In the genomic region with DNA sequence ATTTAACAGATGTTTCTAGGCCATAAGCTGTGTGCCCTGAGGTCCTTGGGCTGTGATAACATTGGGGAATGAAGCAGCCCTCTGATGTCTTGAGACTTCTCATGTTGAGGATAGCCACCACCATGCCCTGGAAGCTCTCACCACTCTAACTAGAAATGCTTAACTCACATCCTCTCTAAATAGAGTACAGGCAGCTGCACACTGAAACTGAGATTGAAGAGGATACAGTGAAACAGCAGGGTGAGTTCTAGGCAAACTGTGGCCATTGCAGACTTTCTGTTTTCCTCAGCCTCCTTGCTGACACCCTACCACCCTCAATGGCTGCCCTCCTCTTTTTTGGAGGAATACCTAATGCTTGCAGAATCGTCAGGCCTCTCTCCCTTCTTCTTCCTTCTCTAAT, we compare ENCODE assay signal across 1 cellular context.
TF ChIP-seq lines count a peak whose summit lies in the region.

No MANE protein-coding gene starts in this region.

TF ChIP-seq in GM12878, 131 proteins besides CTCF, POLR2A, EP300 and RAD21 (continued from another document):
- TF ChIP-seq, protein P1, sequence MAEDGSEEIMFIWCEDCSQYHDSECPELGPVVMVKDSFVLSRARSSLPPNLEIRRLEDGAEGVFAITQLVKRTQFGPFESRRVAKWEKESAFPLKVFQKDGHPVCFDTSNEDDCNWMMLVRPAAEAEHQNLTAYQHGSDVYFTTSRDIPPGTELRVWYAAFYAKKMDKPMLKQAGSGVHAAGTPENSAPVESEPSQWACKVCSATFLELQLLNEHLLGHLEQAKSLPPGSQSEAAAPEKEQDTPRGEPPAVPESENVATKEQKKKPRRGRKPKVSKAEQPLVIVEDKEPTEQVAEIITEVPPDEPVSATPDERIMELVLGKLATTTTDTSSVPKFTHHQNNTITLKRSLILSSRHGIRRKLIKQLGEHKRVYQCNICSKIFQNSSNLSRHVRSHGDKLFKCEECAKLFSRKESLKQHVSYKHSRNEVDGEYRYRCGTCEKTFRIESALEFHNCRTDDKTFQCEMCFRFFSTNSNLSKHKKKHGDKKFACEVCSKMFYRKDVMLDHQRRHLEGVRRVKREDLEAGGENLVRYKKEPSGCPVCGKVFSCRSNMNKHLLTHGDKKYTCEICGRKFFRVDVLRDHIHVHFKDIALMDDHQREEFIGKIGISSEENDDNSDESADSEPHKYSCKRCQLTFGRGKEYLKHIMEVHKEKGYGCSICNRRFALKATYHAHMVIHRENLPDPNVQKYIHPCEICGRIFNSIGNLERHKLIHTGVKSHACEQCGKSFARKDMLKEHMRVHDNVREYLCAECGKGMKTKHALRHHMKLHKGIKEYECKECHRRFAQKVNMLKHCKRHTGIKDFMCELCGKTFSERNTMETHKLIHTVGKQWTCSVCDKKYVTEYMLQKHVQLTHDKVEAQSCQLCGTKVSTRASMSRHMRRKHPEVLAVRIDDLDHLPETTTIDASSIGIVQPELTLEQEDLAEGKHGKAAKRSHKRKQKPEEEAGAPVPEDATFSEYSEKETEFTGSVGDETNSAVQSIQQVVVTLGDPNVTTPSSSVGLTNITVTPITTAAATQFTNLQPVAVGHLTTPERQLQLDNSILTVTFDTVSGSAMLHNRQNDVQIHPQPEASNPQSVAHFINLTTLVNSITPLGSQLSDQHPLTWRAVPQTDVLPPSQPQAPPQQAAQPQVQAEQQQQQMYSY (CRISPR knock-in tag; IDR thresholded peaks at IDR 0.05): no peak
- TF ChIP-seq, protein P2, sequence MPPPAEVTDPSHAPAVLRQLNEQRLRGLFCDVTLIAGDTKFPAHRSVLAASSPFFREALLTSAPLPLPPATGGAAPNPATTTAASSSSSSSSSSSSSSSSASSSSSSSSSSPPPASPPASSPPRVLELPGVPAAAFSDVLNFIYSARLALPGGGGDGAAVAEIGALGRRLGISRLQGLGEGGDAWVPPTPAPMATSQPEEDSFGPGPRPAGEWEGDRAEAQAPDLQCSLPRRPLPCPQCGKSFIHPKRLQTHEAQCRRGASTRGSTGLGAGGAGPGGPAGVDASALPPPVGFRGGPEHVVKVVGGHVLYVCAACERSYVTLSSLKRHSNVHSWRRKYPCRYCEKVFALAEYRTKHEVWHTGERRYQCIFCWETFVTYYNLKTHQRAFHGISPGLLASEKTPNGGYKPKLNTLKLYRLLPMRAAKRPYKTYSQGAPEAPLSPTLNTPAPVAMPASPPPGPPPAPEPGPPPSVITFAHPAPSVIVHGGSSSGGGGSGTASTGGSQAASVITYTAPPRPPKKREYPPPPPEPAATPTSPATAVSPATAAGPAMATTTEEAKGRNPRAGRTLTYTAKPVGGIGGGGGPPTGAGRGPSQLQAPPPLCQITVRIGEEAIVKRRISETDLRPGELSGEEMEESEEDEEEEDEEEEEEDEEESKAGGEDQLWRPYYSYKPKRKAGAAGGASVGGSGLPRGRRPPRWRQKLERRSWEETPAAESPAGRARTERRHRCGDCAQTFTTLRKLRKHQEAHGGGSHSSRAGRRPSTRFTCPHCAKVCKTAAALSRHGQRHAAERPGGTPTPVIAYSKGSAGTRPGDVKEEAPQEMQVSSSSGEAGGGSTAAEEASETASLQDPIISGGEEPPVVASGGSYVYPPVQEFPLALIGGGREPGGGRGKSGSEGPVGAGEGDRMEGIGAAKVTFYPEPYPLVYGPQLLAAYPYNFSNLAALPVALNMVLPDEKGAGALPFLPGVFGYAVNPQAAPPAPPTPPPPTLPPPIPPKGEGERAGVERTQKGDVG (CRISPR knock-in tag; IDR thresholded peaks at IDR 0.05): no peak
- TF ChIP-seq, protein P3, sequence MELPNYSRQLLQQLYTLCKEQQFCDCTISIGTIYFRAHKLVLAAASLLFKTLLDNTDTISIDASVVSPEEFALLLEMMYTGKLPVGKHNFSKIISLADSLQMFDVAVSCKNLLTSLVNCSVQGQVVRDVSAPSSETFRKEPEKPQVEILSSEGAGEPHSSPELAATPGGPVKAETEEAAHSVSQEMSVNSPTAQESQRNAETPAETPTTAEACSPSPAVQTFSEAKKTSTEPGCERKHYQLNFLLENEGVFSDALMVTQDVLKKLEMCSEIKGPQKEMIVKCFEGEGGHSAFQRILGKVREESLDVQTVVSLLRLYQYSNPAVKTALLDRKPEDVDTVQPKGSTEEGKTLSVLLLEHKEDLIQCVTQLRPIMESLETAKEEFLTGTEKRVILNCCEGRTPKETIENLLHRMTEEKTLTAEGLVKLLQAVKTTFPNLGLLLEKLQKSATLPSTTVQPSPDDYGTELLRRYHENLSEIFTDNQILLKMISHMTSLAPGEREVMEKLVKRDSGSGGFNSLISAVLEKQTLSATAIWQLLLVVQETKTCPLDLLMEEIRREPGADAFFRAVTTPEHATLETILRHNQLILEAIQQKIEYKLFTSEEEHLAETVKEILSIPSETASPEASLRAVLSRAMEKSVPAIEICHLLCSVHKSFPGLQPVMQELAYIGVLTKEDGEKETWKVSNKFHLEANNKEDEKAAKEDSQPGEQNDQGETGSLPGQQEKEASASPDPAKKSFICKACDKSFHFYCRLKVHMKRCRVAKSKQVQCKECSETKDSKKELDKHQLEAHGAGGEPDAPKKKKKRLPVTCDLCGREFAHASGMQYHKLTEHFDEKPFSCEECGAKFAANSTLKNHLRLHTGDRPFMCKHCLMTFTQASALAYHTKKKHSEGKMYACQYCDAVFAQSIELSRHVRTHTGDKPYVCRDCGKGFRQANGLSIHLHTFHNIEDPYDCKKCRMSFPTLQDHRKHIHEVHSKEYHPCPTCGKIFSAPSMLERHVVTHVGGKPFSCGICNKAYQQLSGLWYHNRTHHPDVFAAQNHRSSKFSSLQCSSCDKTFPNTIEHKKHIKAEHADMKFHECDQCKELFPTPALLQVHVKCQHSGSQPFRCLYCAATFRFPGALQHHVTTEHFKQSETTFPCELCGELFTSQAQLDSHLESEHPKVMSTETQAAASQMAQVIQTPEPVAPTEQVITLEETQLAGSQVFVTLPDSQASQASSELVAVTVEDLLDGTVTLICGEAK (IDR thresholded peaks at IDR 0.05; ENCODE audit: borderline replicate concordance): no peak
- TF ChIP-seq CHD1 (IDR thresholded peaks at IDR 0.05; ENCODE audit: low read depth, low read length): no peak
- TF ChIP-seq, protein P4, sequence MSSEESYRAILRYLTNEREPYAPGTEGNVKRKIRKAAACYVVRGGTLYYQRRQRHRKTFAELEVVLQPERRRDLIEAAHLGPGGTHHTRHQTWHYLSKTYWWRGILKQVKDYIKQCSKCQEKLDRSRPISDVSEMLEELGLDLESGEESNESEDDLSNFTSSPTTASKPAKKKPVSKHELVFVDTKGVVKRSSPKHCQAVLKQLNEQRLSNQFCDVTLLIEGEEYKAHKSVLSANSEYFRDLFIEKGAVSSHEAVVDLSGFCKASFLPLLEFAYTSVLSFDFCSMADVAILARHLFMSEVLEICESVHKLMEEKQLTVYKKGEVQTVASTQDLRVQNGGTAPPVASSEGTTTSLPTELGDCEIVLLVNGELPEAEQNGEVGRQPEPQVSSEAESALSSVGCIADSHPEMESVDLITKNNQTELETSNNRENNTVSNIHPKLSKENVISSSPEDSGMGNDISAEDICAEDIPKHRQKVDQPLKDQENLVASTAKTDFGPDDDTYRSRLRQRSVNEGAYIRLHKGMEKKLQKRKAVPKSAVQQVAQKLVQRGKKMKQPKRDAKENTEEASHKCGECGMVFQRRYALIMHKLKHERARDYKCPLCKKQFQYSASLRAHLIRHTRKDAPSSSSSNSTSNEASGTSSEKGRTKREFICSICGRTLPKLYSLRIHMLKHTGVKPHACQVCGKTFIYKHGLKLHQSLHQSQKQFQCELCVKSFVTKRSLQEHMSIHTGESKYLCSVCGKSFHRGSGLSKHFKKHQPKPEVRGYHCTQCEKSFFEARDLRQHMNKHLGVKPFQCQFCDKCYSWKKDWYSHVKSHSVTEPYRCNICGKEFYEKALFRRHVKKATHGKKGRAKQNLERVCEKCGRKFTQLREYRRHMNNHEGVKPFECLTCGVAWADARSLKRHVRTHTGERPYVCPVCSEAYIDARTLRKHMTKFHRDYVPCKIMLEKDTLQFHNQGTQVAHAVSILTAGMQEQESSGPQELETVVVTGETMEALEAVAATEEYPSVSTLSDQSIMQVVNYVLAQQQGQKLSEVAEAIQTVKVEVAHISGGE (CRISPR knock-in tag; IDR thresholded peaks at IDR 0.05): no peak
- TF ChIP-seq CREM (IDR thresholded peaks at IDR 0.05; ENCODE audit: low read depth): no peak
- TF ChIP-seq, protein P5, sequence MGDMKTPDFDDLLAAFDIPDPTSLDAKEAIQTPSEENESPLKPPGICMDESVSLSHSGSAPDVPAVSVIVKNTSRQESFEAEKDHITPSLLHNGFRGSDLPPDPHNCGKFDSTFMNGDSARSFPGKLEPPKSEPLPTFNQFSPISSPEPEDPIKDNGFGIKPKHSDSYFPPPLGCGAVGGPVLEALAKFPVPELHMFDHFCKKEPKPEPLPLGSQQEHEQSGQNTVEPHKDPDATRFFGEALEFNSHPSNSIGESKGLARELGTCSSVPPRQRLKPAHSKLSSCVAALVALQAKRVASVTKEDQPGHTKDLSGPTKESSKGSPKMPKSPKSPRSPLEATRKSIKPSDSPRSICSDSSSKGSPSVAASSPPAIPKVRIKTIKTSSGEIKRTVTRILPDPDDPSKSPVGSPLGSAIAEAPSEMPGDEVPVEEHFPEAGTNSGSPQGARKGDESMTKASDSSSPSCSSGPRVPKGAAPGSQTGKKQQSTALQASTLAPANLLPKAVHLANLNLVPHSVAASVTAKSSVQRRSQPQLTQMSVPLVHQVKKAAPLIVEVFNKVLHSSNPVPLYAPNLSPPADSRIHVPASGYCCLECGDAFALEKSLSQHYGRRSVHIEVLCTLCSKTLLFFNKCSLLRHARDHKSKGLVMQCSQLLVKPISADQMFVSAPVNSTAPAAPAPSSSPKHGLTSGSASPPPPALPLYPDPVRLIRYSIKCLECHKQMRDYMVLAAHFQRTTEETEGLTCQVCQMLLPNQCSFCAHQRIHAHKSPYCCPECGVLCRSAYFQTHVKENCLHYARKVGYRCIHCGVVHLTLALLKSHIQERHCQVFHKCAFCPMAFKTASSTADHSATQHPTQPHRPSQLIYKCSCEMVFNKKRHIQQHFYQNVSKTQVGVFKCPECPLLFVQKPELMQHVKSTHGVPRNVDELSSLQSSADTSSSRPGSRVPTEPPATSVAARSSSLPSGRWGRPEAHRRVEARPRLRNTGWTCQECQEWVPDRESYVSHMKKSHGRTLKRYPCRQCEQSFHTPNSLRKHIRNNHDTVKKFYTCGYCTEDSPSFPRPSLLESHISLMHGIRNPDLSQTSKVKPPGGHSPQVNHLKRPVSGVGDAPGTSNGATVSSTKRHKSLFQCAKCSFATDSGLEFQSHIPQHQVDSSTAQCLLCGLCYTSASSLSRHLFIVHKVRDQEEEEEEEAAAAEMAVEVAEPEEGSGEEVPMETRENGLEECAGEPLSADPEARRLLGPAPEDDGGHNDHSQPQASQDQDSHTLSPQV (IDR thresholded peaks at IDR 0.05): no peak
- TF ChIP-seq YBX1 (IDR thresholded peaks at IDR 0.05): no peak
